16 cellular contexts compared by ENCODE assay signal in genomic region chr5:132840896-132841818, GRCh38. TPM values are rescaled to one million over a fixed set of nuclear protein-coding genes. Genes with fewer than 3 reads are reported as not detected.
DNase-seq lines count a peak whose midpoint lies in the region; ATAC-seq, FAIRE-seq and TF ChIP-seq lines count a peak whose summit lies in the region.
"Had no signal": no experiment of that assay in that cellular context is flagged by ENCODE, and none has a peak within 500 bp of the region (broad histone marks: within the 10 kb centered on the region; RNA-seq: fewer than 3 reads in every experiment).

No MANE protein-coding gene starts in this region.

- no peak for TF ChIP-seq CTCF in fibroblast of mammary gland (conservative IDR thresholded peaks at IDR 0.05; ENCODE audit: control insufficient read depth, insufficient read depth, low read depth, low read length)

- no peak overlapping the region for H3K27ac Mint-ChIP-seq in stimulated activated effector memory CD8-positive, alpha-beta T cell treated with anti-CD3 and anti-CD28 coated beads, Interleukin-12 subunit alpha, Interleukin-12 subunit beta, amount 100 ng/mL, for 72 hours
- H3K27ac Mint-ChIP-seq: T-helper 1 cell treated with Interleukin-12 subunit alpha and Interleukin-12 subunit beta and Interleukin-4 antibody, amounts not matched to agents 30 μg/mL and 1 μg/mL, for 36 hours had no signal

- DNase-seq in SIG-M5 treated with dmso at 0.1 percent for 504 hours (lab: John Stamatoyannopoulos, UW; ENCODE audit: unreplicated experiment) (peak; percentile 31), SIG-M5 (lab: John Stamatoyannopoulos, UW) (no peak), SJSA1 (ENCODE audit: low read depth in 1 of 2, low spot score in 2 of 2) (peak in 1 of 2 experiments; percentile 44), fibroblast of mammary gland (ENCODE audit: low read depth) (peak; percentile 56), CD1c-positive myeloid dendritic cell (ENCODE audit: extremely low spot score) (no peak), urothelium cell line (ENCODE audit: low spot score) (no peak)
- DNase-seq in stimulated activated effector memory CD8-positive, alpha-beta T cell treated with anti-CD3 and anti-CD28 coated beads, Interleukin-12 subunit alpha, Interleukin-12 subunit beta, amount 100 ng/mL, for 72 hours (ENCODE audit: low spot score in 2 of 2): no peak
- DNase-seq: amniotic stem cell, kidney, NCI-H524 had no signal

- H3K4me1 Mint-ChIP-seq in stimulated activated effector memory CD8-positive, alpha-beta T cell treated with anti-CD3 and anti-CD28 coated beads, Interleukin-12 subunit alpha, Interleukin-12 subunit beta, amount 100 ng/mL, for 72 hours: no peaks in the 10 kb centered on the region

- no peaks in the 10 kb centered on the region for H3K9me3 Mint-ChIP-seq in stimulated activated effector memory CD8-positive, alpha-beta T cell treated with anti-CD3 and anti-CD28 coated beads, Interleukin-12 subunit alpha, Interleukin-12 subunit beta, amount 100 ng/mL, for 72 hours
- H3K9me3 Mint-ChIP-seq: T-helper 1 cell treated with Interleukin-12 subunit alpha and Interleukin-12 subunit beta and Interleukin-4 antibody, amounts not matched to agents 30 μg/mL and 1 μg/mL, for 36 hours had no signal

- no peaks in the 10 kb centered on the region for H3K36me3 Mint-ChIP-seq in stimulated activated effector memory CD8-positive, alpha-beta T cell treated with anti-CD3 and anti-CD28 coated beads, Interleukin-12 subunit alpha, Interleukin-12 subunit beta, amount 100 ng/mL, for 72 hours

- H3K36me3 ChIP-seq in SJSA1: no peaks in the 10 kb centered on the region
- H3K36me3 ChIP-seq: HAP-1 had no signal

- no peaks in the 10 kb centered on the region for H3K27me3 ChIP-seq in SJSA1 (replicated peaks)

- peaks cover 36% of the 10 kb centered on the region for H3K4me1 ChIP-seq in SJSA1 (replicated peaks)
- H3K4me1 ChIP-seq: HAP-1, parathyroid adenoma had no signal

- no peak overlapping the region for H3K4me3 Mint-ChIP-seq in stimulated activated effector memory CD8-positive, alpha-beta T cell treated with anti-CD3 and anti-CD28 coated beads, Interleukin-12 subunit alpha, Interleukin-12 subunit beta, amount 100 ng/mL, for 72 hours
- H3K4me3 Mint-ChIP-seq: T-helper 1 cell treated with Interleukin-12 subunit alpha and Interleukin-12 subunit beta and Interleukin-4 antibody, amounts not matched to agents 30 μg/mL and 1 μg/mL, for 36 hours had no signal

- no peak overlapping the region for H3K4me3 ChIP-seq in SJSA1
- H3K4me3 ChIP-seq in fibroblast of mammary gland (ENCODE audit: control insufficient read depth, low read depth, low read length): no peak overlapping the region
- H3K4me3 ChIP-seq: HAP-1 had no signal

- no peaks in the 10 kb centered on the region for H3K9me3 ChIP-seq in SJSA1 (replicated peaks)
- H3K9me3 ChIP-seq: HAP-1 had no signal

- peak overlapping the region; percentile 86 for H3K27ac ChIP-seq in SJSA1
- H3K27ac ChIP-seq: parathyroid adenoma had no signal

- FAIRE-seq in urothelium cell line (lab: Jason Lieb, UNC): no peak
- FAIRE-seq: endometrium, kidney had no signal

- ATAC-seq in stimulated activated effector memory CD8-positive, alpha-beta T cell treated with anti-CD3 and anti-CD28 coated beads, Interleukin-12 subunit alpha, Interleukin-12 subunit beta, amount 100 ng/mL, for 72 hours: peak; percentile 65
- no peak for ATAC-seq in HG02571 (IDR thresholded peaks at IDR 0.05; ENCODE audit: unreplicated experiment)

RNA-seq across cellular contexts. Expression of gene SHROOM1, which starts 10.7 kb away (rescaled TPM):
- 24.1 and 31.2 TPM in 2 replicates for total RNA-seq in SJSA1 (2014; rRNA removed; shearing (Covaris generic))

RNA-seq across cellular contexts. Expression of gene GDF9, which starts 25.1 kb away (rescaled TPM):
- 0.09 and 0.21 TPM in 2 replicates for total RNA-seq in SJSA1 (2014; rRNA removed; shearing (Covaris generic))

RNA-seq across cellular contexts. Expression of gene UQCRQ, which starts 25.3 kb away (rescaled TPM):
- total RNA-seq in SJSA1 (2014; rRNA removed; shearing (Covaris generic)): 330 and 440 TPM in 2 replicates

RNA-seq across cellular contexts. Expression of gene SOWAHA, which starts 28.1 kb away (rescaled TPM):
- total RNA-seq in SJSA1 (2014; rRNA removed; shearing (Covaris generic)): not detected in 2 replicates
- total RNA-seq: A673 had no signal

RNA-seq across cellular contexts. Expression of gene LEAP2, which starts 32.3 kb away (rescaled TPM):
- total RNA-seq in SJSA1 (2014; rRNA removed; shearing (Covaris generic)): 0.37 and 5.5 TPM in 2 replicates

Comparison
In these comparisons a context has a peak if more than half of its experiments do, and no peak if none do; other contexts are left out.
1. DNase-seq: peak in SIG-M5 treated with dmso at 0.1 percent for 504 hours (single experiment) and fibroblast of mammary gland (single experiment); none in SIG-M5 (single experiment), stimulated activated effector memory CD8-positive, alpha-beta T cell treated with anti-CD3 and anti-CD28 coated beads, Interleukin-12 subunit alpha, Interleukin-12 subunit beta, amount 100 ng/mL, for 72 hours (0 of 2), CD1c-positive myeloid dendritic cell (single experiment) and urothelium cell line (single experiment).